In the genomic region with DNA sequence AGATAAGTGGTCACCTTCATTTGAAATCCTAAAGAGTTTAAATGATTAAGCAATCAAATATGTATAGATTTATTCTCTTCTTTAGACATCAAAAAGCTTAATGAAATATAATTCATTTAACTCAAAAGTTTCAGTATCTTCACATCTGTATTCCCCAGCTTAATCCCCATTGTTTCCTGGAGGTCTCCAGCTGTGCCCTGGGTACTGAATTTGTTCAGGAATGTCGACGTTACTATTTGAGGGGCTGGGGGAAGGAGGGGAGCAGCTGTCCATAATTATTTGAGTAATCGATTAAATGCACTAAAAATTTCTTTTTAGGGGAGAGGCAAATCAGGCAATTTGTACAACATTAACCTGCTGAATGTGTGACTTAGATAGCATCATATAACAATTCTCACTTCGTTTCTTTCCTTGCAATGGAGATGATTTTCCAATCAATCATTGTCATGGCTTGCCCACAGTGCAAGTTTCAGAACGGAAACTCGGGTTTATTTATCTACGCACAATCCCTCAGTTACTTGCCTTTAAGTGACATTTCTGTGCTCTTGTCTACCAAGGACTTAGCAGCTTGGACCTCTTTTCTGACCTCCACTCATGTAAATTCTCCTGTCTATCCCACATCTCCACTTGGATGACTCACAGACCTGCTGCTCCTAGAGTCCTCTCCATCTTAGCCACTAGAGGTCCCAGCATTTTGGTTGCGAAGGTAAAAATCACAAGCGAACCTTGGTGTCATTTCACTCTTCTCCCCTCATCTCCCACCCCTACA, we compare ENCODE assay signal across 11 cellular contexts. TPM values are rescaled to one million over a fixed set of nuclear protein-coding genes. Genes with fewer than 3 reads are reported as not detected.
DNase-seq lines count a peak whose midpoint lies in the region; ATAC-seq and TF ChIP-seq lines count a peak whose summit lies in the region.
"Had no signal": no experiment of that assay in that cellular context is flagged by ENCODE, and none has a peak within 500 bp of the region (broad histone marks: within the 10 kb centered on the region; RNA-seq: fewer than 3 reads in every experiment).

No MANE protein-coding gene starts in this region.

- H3K27ac ChIP-seq in PC-3 (ENCODE audit: low read length): no peak overlapping the region
- H3K27ac ChIP-seq: upper lobe of right lung had no signal

- H3K36me3 ChIP-seq in BE2C: no peaks in the 10 kb centered on the region
- no peaks in the 10 kb centered on the region for H3K36me3 ChIP-seq in PC-3 (ENCODE audit: low read depth, low read length)
- H3K36me3 ChIP-seq: upper lobe of right lung had no signal

- H3K36me3 Mint-ChIP-seq in activated T-cell treated with anti-CD3 and anti-CD28 coated beads, Interleukin-2, amount 50 U/mL, for 4 hours (ENCODE audit: insufficient read depth): no peaks in the 10 kb centered on the region

- H3K4me1 ChIP-seq in BE2C (no peaks in the 10 kb centered on the region), PC-3 (ENCODE audit: insufficient read depth, low read length) (no peaks in the 10 kb centered on the region)

- no peak overlapping the region for H3K4me3 Mint-ChIP-seq in activated T-cell treated with anti-CD3 and anti-CD28 coated beads, Interleukin-2, amount 50 U/mL, for 4 hours

- DNase-seq in BE2C: no peak
- peak; percentile 22 for DNase-seq in PC-3
- DNase-seq in foreskin fibroblast: peak in 1 of 2 donors; percentile 19
- no peak for DNase-seq in NCI-H146 treated with DMSO at 0.1 percent for 48 hours (lab: John Stamatoyannopoulos, UW; ENCODE audit: unreplicated experiment)
- no peak for DNase-seq in activated CD4-positive, CD25-positive, alpha-beta regulatory T cell (lab: John Stamatoyannopoulos, UW)
- no peak for DNase-seq in activated T-cell treated with anti-CD3 and anti-CD28 coated beads, Interleukin-2, amount 50 U/mL, for 4 hours
- DNase-seq: T-helper 9 cell, upper lobe of right lung had no signal

- no peaks in the 10 kb centered on the region for H3F3A ChIP-seq in PC-3 (ENCODE audit: low read length, unreplicated experiment)

- H3K9me3 Mint-ChIP-seq in activated T-cell treated with anti-CD3 and anti-CD28 coated beads, Interleukin-2, amount 50 U/mL, for 4 hours: no peaks in the 10 kb centered on the region

- H3K4me3 ChIP-seq in BE2C (ENCODE audit: low read depth, low read length): no peak overlapping the region
- no peak overlapping the region for H3K4me3 ChIP-seq in PC-3 (ENCODE audit: low read length)
- H3K4me3 ChIP-seq in foreskin fibroblast (ENCODE audit: low read depth in 1 of 2, low read length in 2 of 2): no peak overlapping the region
- H3K4me3 ChIP-seq: upper lobe of right lung had no signal

- BruUV-seq in PC-3 (replicated peaks; lab: Mats Ljungman, UMichigan): no TSS peak

- H3K27me3 Mint-ChIP-seq in activated T-cell treated with anti-CD3 and anti-CD28 coated beads, Interleukin-2, amount 50 U/mL, for 4 hours (ENCODE audit: low read depth): peaks cover 45% of the 10 kb centered on the region

- H4K20me1 ChIP-seq in PC-3 (ENCODE audit: low read length): no peaks in the 10 kb centered on the region

- POLR2A ChIA-PET in PC-3 (lab: Charles Lee; ENCODE audit: unreplicated experiment): no interaction called here

- no peaks in the 10 kb centered on the region for H3K9me2 ChIP-seq in PC-3 (replicated peaks; ENCODE audit: low read length)

- no peak overlapping the region for H3K9ac ChIP-seq in PC-3 (ENCODE audit: low read length)

- H3K9me3 ChIP-seq in BE2C (no peaks in the 10 kb centered on the region), PC-3 (ENCODE audit: low read length) (no peaks in the 10 kb centered on the region; the same call in 1 of the 2 replicates)
- H3K9me3 ChIP-seq: upper lobe of right lung had no signal

- H3K27me3 ChIP-seq in BE2C: peaks cover 35% of the 10 kb centered on the region
- peaks cover 54% of the 10 kb centered on the region for H3K27me3 ChIP-seq in PC-3 (ENCODE audit: low read length)

- no peaks in the 10 kb centered on the region for H3K4me1 Mint-ChIP-seq in activated T-cell treated with anti-CD3 and anti-CD28 coated beads, Interleukin-2, amount 50 U/mL, for 4 hours (ENCODE audit: low read depth)

- H2AFZ ChIP-seq in PC-3 (ENCODE audit: low read length): no peak overlapping the region

- H3K79me2 ChIP-seq in PC-3 (ENCODE audit: low read length): no peaks in the 10 kb centered on the region

- intact Hi-C loops in PC-3 (cut with micrococcal nuclease): no loop called here

- CTCF ChIA-PET in PC-3 (lab: Charles Lee): no interaction called here

- H3K4me2 ChIP-seq in PC-3 (ENCODE audit: low read length): no peak overlapping the region

- ATAC-seq in GM21447 (IDR thresholded peaks at IDR 0.05; ENCODE audit: unreplicated experiment) (peak; percentile 61), PC-3 (no peak), GM18870 (IDR thresholded peaks at IDR 0.05; ENCODE audit: unreplicated experiment) (no peak)
- ATAC-seq in activated T-cell treated with anti-CD3 and anti-CD28 coated beads, Interleukin-2, amount 50 U/mL, for 4 hours: no peak
- ATAC-seq: upper lobe of right lung had no signal

- TF ChIP-seq CTCF in BE2C (IDR thresholded peaks at IDR 0.05; ENCODE audit: low read depth, low read length): peak; percentile 27
- peak; percentile 55 for TF ChIP-seq CTCF in PC-3 (conservative IDR thresholded peaks at IDR 0.05; ENCODE audit: low read depth, low read length)
- TF ChIP-seq CTCF in foreskin fibroblast (IDR thresholded peaks at IDR 0.05; ENCODE audit: low read depth, low read length): peak; percentile 10

RNA-seq across cellular contexts. Expression of gene DOK5, which starts 3.9 kb away (rescaled TPM):
- polyA plus RNA-seq in BE2C (2012; ENCODE audit: insufficient read depth, insufficient read length, low read depth): not detected
- total RNA-seq in PC-3 (2014; rRNA removed): not detected in 2 replicates
- total RNA-seq in activated T-cell treated with anti-CD3 and anti-CD28 coated beads, Interleukin-2, amount 50 U/mL, for 4 hours: 1 to 10 TPM in 2 of 3 donors, under 1 TPM in 1; 0.79 to 1.6 (median 1.3) TPM
- total RNA-seq: G401 had no signal
